ENCODE assay signal across 11 cellular contexts in genomic region chr7:81299272-81299671, GRCh38.
DNase-seq lines count a peak whose midpoint lies in the region; ATAC-seq and TF ChIP-seq lines count a peak whose summit lies in the region.
"Had no signal": no experiment of that assay in that cellular context is flagged by ENCODE, and none has a peak within 500 bp of the region (broad histone marks: within the 10 kb centered on the region; RNA-seq: fewer than 3 reads in every experiment).

No MANE protein-coding gene starts in this region.

- H3K36me3 Mint-ChIP-seq in Calu3 (ENCODE audit: insufficient read depth, unreplicated experiment) (no peaks in the 10 kb centered on the region), nephron (ENCODE audit: low read depth) (peaks cover 3% of the 10 kb centered on the region)

- H3K27me3 ChIP-seq in dorsolateral prefrontal cortex: peaks cover 0 to 4% (median 0%) of the 10 kb centered on the region in 45 donors

- no peaks in the 10 kb centered on the region for H3K9me2 ChIP-seq in OCI-LY7 (ENCODE audit: insufficient read depth, low read length)

- no peaks in the 10 kb centered on the region for H3K27me3 Mint-ChIP-seq in Calu3 (ENCODE audit: unreplicated experiment)
- peaks cover 7% of the 10 kb centered on the region for H3K27me3 Mint-ChIP-seq in nephron (ENCODE audit: low read depth)
- H3K27me3 Mint-ChIP-seq: T-helper 17 cell had no signal

- BruUV-seq in Calu3 (replicated peaks; lab: Mats Ljungman, UMichigan) (no TSS peak), OCI-LY7 (replicated peaks; lab: Mats Ljungman, UMichigan) (no TSS peak)

- DNase-seq in Calu3 (peak; percentile 25), NCI-H2107 (lab: John Stamatoyannopoulos, UW) (peak; percentile 14), choroid plexus epithelial cell (ENCODE audit: low read depth) (peak; percentile 99), dorsolateral prefrontal cortex (no peak), OCI-LY7 (ENCODE audit: low spot score) (no peak)
- DNase-seq: activated naive CD4-positive, alpha-beta T cell treated with anti-CD3 and anti-CD28 coated beads, Interleukin-2, amount 50 U/mL, for 16 hours; kidney; T-helper 17 cell had no signal

- no peak for TF ChIP-seq CTCF in Calu3 (IDR thresholded peaks at IDR 0.05; ENCODE audit: unreplicated experiment)
- TF ChIP-seq CTCF in choroid plexus epithelial cell (conservative IDR thresholded peaks at IDR 0.05; ENCODE audit: low read depth, low read length): no peak
- no peak for TF ChIP-seq CTCF in nephron (IDR thresholded peaks at IDR 0.05; ENCODE audit: unreplicated experiment in 3 of 3)
- no peak for TF ChIP-seq CTCF in dorsolateral prefrontal cortex (IDR thresholded peaks at IDR 0.05 in 54 of 56, conservative IDR thresholded peaks at IDR 0.05 in 2 of 56; ENCODE audit: low read depth in 1 of 56, partially characterized antibody in 56 of 56)
- no peak for TF ChIP-seq CTCF in OCI-LY7 (conservative IDR thresholded peaks at IDR 0.05; ENCODE audit: low read length)

- H3K4me2 ChIP-seq in OCI-LY7 (ENCODE audit: low read length): no peak overlapping the region

- H3K9me3 ChIP-seq in OCI-LY7 (ENCODE audit: low read length): no peaks in the 10 kb centered on the region

- POLR2A ChIA-PET in OCI-LY7 (lab: Charles Lee): no interaction called here

- H3K4me3 Mint-ChIP-seq in Calu3 (ENCODE audit: low read depth, unreplicated experiment) (no peak overlapping the region), nephron (no peak overlapping the region)
- H3K4me3 Mint-ChIP-seq: T-helper 17 cell had no signal

- no peak overlapping the region for H3K27ac ChIP-seq in dorsolateral prefrontal cortex
- H3K27ac ChIP-seq in OCI-LY7 (ENCODE audit: low read depth, low read length, poor library complexity, severe bottlenecking): no peak overlapping the region

- CTCF ChIA-PET in Calu3 (lab: Charles Lee): no interaction called here
- CTCF ChIA-PET in OCI-LY7 (lab: Charles Lee; ENCODE audit: unreplicated experiment): no interaction called here

- no peaks in the 10 kb centered on the region for H3K79me2 ChIP-seq in OCI-LY7 (ENCODE audit: insufficient read depth, low read depth, low read length)

- no peaks in the 10 kb centered on the region for H3K4me1 ChIP-seq in OCI-LY7 (ENCODE audit: insufficient read depth, low read length, poor library complexity, severe bottlenecking)

- H4K20me1 ChIP-seq in OCI-LY7 (ENCODE audit: insufficient read depth, low read length): no peaks in the 10 kb centered on the region

- no peak overlapping the region for H3K4me3 ChIP-seq in choroid plexus epithelial cell (ENCODE audit: low read depth, low read length)
- H3K4me3 ChIP-seq in dorsolateral prefrontal cortex: no peak overlapping the region
- H3K4me3 ChIP-seq in OCI-LY7 (ENCODE audit: low read depth, low read length, poor library complexity, severe bottlenecking): no peak overlapping the region

- H3K4me1 Mint-ChIP-seq in Calu3 (ENCODE audit: low read depth, unreplicated experiment) (peaks cover 40% of the 10 kb centered on the region), nephron (peaks cover 28% of the 10 kb centered on the region)
- H3K4me1 Mint-ChIP-seq: T-helper 17 cell had no signal

- H3K9me3 Mint-ChIP-seq in Calu3 (ENCODE audit: low read depth, unreplicated experiment) (no peaks in the 10 kb centered on the region), nephron (peaks cover 5% of the 10 kb centered on the region)

- intact Hi-C loops in Calu3 (cut with micrococcal nuclease; ENCODE audit: unreplicated experiment): no loop called here
- intact Hi-C loops in dorsolateral prefrontal cortex (cut with DNase I): no loop called here
- intact Hi-C loops in OCI-LY7 (cut with micrococcal nuclease; ENCODE audit: unreplicated experiment): no loop called here

- ATAC-seq in HG02885 (IDR thresholded peaks at IDR 0.05; ENCODE audit: poor library complexity, unreplicated experiment): no peak
- ATAC-seq in GM18870 (IDR thresholded peaks at IDR 0.05; ENCODE audit: unreplicated experiment): no peak
- ATAC-seq: T-helper 17 cell had no signal

- no peak overlapping the region for H2AFZ ChIP-seq in OCI-LY7 (ENCODE audit: low read length)

- H3K27ac Mint-ChIP-seq in Calu3 (ENCODE audit: unreplicated experiment) (no peak overlapping the region), nephron (peak overlapping the region in 2 of 3 experiments; percentile 71 to 79)
- H3K27ac Mint-ChIP-seq: T-helper 17 cell had no signal

- no peaks in the 10 kb centered on the region for H3K36me3 ChIP-seq in OCI-LY7 (ENCODE audit: insufficient read depth, low read length)

Comparison
In these comparisons a context has a peak if more than half of its experiments do, and no peak if none do; other contexts are left out.
1. DNase-seq: peak in Calu3 (single experiment), NCI-H2107 (single experiment) and choroid plexus epithelial cell (single experiment); none in dorsolateral prefrontal cortex (0 of 10) and OCI-LY7 (single experiment).